ENCODE assay signal across 13 cellular contexts in the genomic region with DNA sequence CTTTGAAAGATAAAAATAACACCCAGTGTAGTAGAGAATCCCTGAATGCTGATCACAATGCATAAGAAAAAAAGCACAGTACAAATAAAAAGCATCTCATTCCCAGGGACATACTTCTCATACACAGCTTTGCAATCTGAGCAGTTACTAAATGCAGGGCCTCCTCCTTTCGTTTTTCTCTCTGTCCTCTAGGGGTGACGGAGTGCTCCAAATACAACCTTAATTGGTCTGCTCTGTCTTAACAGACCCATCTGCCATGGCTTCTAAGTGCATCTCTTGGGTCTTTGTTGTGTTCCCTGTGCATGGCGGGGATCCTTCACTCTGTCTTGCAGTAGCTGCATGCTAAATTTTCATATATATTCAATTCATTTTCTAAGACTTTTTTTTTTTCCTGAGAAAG.
DNase-seq lines count a peak whose midpoint lies in the region; ATAC-seq and TF ChIP-seq lines count a peak whose summit lies in the region.
"Had no signal": no experiment of that assay in that cellular context is flagged by ENCODE, and none has a peak within 500 bp of the region (broad histone marks: within the 10 kb centered on the region; RNA-seq: fewer than 3 reads in every experiment).

No MANE protein-coding gene starts in this region.

- CTCF ChIA-PET in WTC11 (lab: Charles Lee), result interaction anchor here (1.2 kb wide), 1 partner anchor 26 kb away, joined by 3 read pairs; no protein-coding TSS in a partner anchor

- ATAC-seq in WTC11 (peak; percentile 73), HG02852 (IDR thresholded peaks at IDR 0.05; ENCODE audit: unreplicated experiment) (no peak)
- ATAC-seq: activated CD8-positive, alpha-beta T cell treated with anti-CD3 and anti-CD28 coated beads, Interleukin-2, amount 10 ng/mL, durations not matched to agents 7 days and 5 days; natural killer cell had no signal

- no peak overlapping the region for H3K4me3 Mint-ChIP-seq in WTC11
- H3K4me3 Mint-ChIP-seq: activated CD8-positive, alpha-beta T cell treated with anti-CD3 and anti-CD28 coated beads, Interleukin-2, amount 10 ng/mL, durations not matched to agents 7 days and 5 days; natural killer cell; stimulated activated naive CD8-positive, alpha-beta T cell treated with anti-CD3 and anti-CD28 coated beads, Interleukin-15, Interleukin-2, amounts not matched to agents 100 ng/mL and 50 ng/mL, for 24 hours had no signal

- no peak for TF ChIP-seq CTCF in WTC11 (IDR thresholded peaks at IDR 0.05)

- H3K27me3 Mint-ChIP-seq in WTC11 (ENCODE audit: low read depth), result no peaks in the 10 kb centered on the region
- H3K27me3 Mint-ChIP-seq: stimulated activated naive CD8-positive, alpha-beta T cell treated with anti-CD3 and anti-CD28 coated beads, Interleukin-15, Interleukin-2, amounts not matched to agents 100 ng/mL and 50 ng/mL, for 24 hours had no signal

- H3K4me1 Mint-ChIP-seq in WTC11, result no peaks in the 10 kb centered on the region
- H3K4me1 Mint-ChIP-seq: natural killer cell had no signal

- peaks cover 48% of the 10 kb centered on the region for H3K36me3 Mint-ChIP-seq in WTC11
- H3K36me3 Mint-ChIP-seq: natural killer cell had no signal

- H3K36me3 ChIP-seq in MG63, result no peaks in the 10 kb centered on the region

- peaks cover 78% of the 10 kb centered on the region for H3K9me3 Mint-ChIP-seq in WTC11
- H3K9me3 Mint-ChIP-seq: natural killer cell had no signal

- POLR2A ChIA-PET in WTC11 (lab: Charles Lee), result no interaction called here

- DNase-seq in ELF-1 (ENCODE audit: low read depth, low spot score), result peak; percentile 13
- DNase-seq in MG63, result peak; percentile 17
- DNase-seq in WTC11 (ENCODE audit: low spot score), result no peak
- DNase-seq in kidney tubule cell (ENCODE audit: low spot score), result peak; percentile 5
- no peak for DNase-seq in activated CD4-positive, alpha-beta T cell treated with anti-CD3 and anti-CD28 coated beads for 1 hour
- no peak for DNase-seq in DMS79 treated with DMSO at 0.1 percent for 48 hours (lab: John Stamatoyannopoulos, UW)
- DNase-seq in NCI-H2081 (lab: John Stamatoyannopoulos, UW), result no peak
- DNase-seq: activated CD8-positive, alpha-beta T cell treated with anti-CD3 and anti-CD28 coated beads, Interleukin-2, amount 10 ng/mL, durations not matched to agents 7 days and 5 days; natural killer cell; NCI-H1930 had no signal

- no peak overlapping the region for H3K4me3 ChIP-seq in MG63
- H3K4me3 ChIP-seq: SK-N-MC had no signal

- no peaks in the 10 kb centered on the region for H3K9me3 ChIP-seq in MG63

- H3K27me3 ChIP-seq in MG63, result no peaks in the 10 kb centered on the region

- no peak overlapping the region for H3K27ac Mint-ChIP-seq in WTC11
- H3K27ac Mint-ChIP-seq: activated CD8-positive, alpha-beta T cell treated with anti-CD3 and anti-CD28 coated beads, Interleukin-2, amount 10 ng/mL, durations not matched to agents 7 days and 5 days; natural killer cell; stimulated activated naive CD8-positive, alpha-beta T cell treated with anti-CD3 and anti-CD28 coated beads, Interleukin-15, Interleukin-2, amounts not matched to agents 100 ng/mL and 50 ng/mL, for 24 hours had no signal

TF ChIP-seq in WTC11, 78 proteins besides CTCF, POLR2A, EP300 and RAD21 (continues in another document):
- no peak for TF ChIP-seq ELF4 (CRISPR knock-in tag; IDR thresholded peaks at IDR 0.05; ENCODE audit: low read depth)
- no peak for TF ChIP-seq OVOL2 (CRISPR knock-in tag; IDR thresholded peaks at IDR 0.05; ENCODE audit: borderline replicate concordance)
- TF ChIP-seq JAZF1 (CRISPR knock-in tag; IDR thresholded peaks at IDR 0.05), result no peak
- TF ChIP-seq, protein P1, sequence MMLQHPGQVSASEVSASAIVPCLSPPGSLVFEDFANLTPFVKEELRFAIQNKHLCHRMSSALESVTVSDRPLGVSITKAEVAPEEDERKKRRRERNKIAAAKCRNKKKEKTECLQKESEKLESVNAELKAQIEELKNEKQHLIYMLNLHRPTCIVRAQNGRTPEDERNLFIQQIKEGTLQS (CRISPR knock-in tag; conservative IDR thresholded peaks at IDR 0.05), result no peak
- TF ChIP-seq, protein P2, sequence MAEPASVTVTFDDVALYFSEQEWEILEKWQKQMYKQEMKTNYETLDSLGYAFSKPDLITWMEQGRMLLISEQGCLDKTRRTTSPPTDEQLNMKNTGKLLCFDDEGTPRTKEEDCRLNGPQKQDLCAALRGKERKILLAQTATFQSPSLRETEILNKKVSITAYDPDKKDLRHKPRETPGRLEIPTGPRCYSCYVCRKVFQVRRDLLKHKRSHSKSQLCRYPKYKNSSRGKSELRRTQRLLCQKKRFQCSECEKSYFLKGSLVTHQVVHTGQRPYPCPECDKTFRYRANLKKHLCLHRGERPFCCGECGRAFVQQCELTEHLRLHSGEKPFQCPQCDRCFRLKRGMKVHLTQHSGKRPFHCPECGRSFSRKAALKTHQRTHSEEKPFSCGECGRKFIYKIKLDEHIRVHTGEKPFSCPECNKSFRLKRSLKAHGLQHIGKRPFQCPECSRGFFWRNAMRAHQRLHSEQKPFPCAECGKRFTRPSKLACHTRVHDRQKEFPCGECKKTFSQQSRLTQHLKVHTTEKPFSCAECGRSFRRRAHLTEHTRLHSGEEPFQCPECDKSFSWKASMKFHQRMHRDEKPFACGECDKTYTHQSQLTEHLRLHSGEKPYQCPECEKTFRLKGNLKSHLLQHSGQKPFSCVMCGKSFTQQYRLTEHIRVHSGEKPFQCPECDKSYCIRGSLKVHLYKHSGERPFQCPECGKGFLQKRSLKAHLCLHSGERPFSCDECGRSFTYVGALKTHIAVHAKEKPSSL (CRISPR knock-in tag; conservative IDR thresholded peaks at IDR 0.05), result no peak
- no peak for TF ChIP-seq ZNF232 (CRISPR knock-in tag; IDR thresholded peaks at IDR 0.05)
- TF ChIP-seq, protein P3, sequence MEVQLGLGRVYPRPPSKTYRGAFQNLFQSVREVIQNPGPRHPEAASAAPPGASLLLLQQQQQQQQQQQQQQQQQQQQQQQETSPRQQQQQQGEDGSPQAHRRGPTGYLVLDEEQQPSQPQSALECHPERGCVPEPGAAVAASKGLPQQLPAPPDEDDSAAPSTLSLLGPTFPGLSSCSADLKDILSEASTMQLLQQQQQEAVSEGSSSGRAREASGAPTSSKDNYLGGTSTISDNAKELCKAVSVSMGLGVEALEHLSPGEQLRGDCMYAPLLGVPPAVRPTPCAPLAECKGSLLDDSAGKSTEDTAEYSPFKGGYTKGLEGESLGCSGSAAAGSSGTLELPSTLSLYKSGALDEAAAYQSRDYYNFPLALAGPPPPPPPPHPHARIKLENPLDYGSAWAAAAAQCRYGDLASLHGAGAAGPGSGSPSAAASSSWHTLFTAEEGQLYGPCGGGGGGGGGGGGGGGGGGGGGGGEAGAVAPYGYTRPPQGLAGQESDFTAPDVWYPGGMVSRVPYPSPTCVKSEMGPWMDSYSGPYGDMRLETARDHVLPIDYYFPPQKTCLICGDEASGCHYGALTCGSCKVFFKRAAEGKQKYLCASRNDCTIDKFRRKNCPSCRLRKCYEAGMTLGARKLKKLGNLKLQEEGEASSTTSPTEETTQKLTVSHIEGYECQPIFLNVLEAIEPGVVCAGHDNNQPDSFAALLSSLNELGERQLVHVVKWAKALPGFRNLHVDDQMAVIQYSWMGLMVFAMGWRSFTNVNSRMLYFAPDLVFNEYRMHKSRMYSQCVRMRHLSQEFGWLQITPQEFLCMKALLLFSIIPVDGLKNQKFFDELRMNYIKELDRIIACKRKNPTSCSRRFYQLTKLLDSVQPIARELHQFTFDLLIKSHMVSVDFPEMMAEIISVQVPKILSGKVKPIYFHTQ (CRISPR knock-in tag; IDR thresholded peaks at IDR 0.05), result no peak
- TF ChIP-seq, protein P4, sequence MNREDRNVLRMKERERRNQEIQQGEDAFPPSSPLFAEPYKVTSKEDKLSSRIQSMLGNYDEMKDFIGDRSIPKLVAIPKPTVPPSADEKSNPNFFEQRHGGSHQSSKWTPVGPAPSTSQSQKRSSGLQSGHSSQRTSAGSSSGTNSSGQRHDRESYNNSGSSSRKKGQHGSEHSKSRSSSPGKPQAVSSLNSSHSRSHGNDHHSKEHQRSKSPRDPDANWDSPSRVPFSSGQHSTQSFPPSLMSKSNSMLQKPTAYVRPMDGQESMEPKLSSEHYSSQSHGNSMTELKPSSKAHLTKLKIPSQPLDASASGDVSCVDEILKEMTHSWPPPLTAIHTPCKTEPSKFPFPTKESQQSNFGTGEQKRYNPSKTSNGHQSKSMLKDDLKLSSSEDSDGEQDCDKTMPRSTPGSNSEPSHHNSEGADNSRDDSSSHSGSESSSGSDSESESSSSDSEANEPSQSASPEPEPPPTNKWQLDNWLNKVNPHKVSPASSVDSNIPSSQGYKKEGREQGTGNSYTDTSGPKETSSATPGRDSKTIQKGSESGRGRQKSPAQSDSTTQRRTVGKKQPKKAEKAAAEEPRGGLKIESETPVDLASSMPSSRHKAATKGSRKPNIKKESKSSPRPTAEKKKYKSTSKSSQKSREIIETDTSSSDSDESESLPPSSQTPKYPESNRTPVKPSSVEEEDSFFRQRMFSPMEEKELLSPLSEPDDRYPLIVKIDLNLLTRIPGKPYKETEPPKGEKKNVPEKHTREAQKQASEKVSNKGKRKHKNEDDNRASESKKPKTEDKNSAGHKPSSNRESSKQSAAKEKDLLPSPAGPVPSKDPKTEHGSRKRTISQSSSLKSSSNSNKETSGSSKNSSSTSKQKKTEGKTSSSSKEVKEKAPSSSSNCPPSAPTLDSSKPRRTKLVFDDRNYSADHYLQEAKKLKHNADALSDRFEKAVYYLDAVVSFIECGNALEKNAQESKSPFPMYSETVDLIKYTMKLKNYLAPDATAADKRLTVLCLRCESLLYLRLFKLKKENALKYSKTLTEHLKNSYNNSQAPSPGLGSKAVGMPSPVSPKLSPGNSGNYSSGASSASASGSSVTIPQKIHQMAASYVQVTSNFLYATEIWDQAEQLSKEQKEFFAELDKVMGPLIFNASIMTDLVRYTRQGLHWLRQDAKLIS (CRISPR knock-in tag; IDR thresholded peaks at IDR 0.05; ENCODE audit: borderline replicate concordance), result no peak
- TF ChIP-seq, protein P5, sequence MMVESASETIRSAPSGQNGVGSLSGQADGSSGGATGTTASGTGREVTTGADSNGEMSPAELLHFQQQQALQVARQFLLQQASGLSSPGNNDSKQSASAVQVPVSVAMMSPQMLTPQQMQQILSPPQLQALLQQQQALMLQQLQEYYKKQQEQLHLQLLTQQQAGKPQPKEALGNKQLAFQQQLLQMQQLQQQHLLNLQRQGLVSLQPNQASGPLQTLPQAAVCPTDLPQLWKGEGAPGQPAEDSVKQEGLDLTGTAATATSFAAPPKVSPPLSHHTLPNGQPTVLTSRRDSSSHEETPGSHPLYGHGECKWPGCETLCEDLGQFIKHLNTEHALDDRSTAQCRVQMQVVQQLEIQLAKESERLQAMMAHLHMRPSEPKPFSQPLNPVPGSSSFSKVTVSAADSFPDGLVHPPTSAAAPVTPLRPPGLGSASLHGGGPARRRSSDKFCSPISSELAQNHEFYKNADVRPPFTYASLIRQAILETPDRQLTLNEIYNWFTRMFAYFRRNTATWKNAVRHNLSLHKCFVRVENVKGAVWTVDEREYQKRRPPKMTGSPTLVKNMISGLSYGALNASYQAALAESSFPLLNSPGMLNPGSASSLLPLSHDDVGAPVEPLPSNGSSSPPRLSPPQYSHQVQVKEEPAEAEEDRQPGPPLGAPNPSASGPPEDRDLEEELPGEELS (CRISPR knock-in tag; IDR thresholded peaks at IDR 0.05), result no peak

Comparison
In these comparisons a context has a peak if more than half of its experiments do, and no peak if none do; other contexts are left out.
1. DNase-seq: peak in ELF-1 (single experiment), MG63 (single experiment) and kidney tubule cell (single experiment); none in WTC11 (single experiment), activated CD4-positive, alpha-beta T cell treated with anti-CD3 and anti-CD28 coated beads for 1 hour (single experiment), DMS79 treated with DMSO at 0.1 percent for 48 hours (single experiment) and NCI-H2081 (0 of 2).